6 cellular contexts compared by ENCODE assay signal in the genomic region with DNA sequence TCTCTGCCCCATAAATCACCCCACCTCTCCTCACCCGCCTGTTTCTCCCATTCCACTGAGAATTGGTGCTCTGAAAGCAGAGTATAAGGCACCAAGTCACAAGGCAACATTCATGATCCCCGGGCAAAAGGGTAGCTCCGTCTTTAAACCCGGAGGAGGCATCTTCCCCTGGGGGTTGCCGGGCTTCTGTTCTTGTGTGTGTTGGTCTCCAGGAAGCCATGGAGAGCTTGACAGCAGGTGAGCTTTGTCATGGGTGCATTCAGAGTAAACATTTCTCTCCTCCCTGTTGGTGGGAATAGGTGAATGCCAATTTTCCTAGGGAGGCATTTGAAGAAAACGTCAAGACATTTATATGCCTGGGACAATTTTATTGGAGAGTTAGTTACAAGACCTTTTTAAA.
"Had no signal": no experiment of that assay in that cellular context is flagged by ENCODE, and none has a peak within 500 bp of the region (broad histone marks: within the 10 kb centered on the region; RNA-seq: fewer than 3 reads in every experiment).

No MANE protein-coding gene starts in this region.

- H3K4me3 Mint-ChIP-seq: IgD-negative memory B cell had no signal

- ATAC-seq: HepG2, K562 had no signal

- DNase-seq: IMR-90, KBM-7 had no signal

- H3K9me3 Mint-ChIP-seq: IgD-negative memory B cell had no signal

- H3K27me3 Mint-ChIP-seq: IgD-negative memory B cell had no signal

- H3K27ac Mint-ChIP-seq: IgD-negative memory B cell had no signal

- H3K36me3 Mint-ChIP-seq: IgD-negative memory B cell had no signal

- H3K4me3 ChIP-seq: K562 had no signal

- H3K27ac ChIP-seq: HL-60 had no signal

- H3K4me1 Mint-ChIP-seq: IgD-negative memory B cell had no signal
